ENCODE assay signal across 19 cellular contexts in the genomic region with DNA sequence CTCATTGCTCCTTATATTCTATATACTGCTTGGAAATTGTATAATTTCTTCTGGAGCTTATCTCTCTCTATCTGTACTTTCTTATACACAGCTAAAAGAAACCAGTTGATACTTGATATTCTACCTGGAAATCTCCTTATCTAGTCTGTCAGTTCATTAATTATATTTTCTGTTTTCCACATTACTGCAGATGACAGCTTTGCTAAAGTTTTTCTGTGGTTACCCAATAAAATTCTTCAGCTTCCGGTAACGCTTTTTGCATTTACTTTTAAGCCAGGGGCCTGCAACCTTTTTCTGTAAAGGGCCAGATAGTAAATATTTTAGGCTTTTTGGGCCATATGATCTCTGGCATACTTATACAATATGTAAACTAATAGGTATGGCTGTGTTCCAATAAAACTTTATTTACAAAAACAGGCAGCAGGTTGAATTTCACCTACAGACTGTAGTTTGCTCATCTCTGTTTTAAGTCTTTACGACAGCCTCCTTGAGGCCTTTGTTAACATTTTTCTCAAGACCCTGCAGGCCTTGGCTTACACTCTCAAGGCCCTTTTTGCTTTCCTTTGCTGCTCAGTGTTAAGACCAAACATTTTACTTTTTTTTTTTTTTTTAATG. TPM values are rescaled to one million over a fixed set of nuclear protein-coding genes. Genes with fewer than 3 reads are reported as not detected.
DNase-seq lines count a peak whose midpoint lies in the region; ATAC-seq and TF ChIP-seq lines count a peak whose summit lies in the region.
"Had no signal": no experiment of that assay in that cellular context is flagged by ENCODE, and none has a peak within 500 bp of the region (broad histone marks: within the 10 kb centered on the region; RNA-seq: fewer than 3 reads in every experiment).

No MANE protein-coding gene starts in this region.

- H3K4me3 Mint-ChIP-seq in mesothelial cell of epicardium, result no peak overlapping the region
- H3K4me3 Mint-ChIP-seq: CD4-positive, CD25-positive, alpha-beta regulatory T cell had no signal

- CTCF ChIA-PET in HEK293T (lab: Yijun Ruan, JAX), result interaction anchor here (0.7 kb wide), 1 partner anchor 112 kb away, joined by 3 read pairs; no protein-coding TSS in a partner anchor

- POLR2A ChIA-PET in HEK293T (lab: Yijun Ruan, JAX), result interaction anchor here (0.5 to 2.0 kb wide), 3 partner anchors 11 to 94 kb away, joined by 3 to 12 read pairs (median 3); partner anchors contain the start of gene SPATS2

- H3K4me1 Mint-ChIP-seq in mesothelial cell of epicardium, result peaks cover 43% of the 10 kb centered on the region

- H3K27me3 Mint-ChIP-seq in mesothelial cell of epicardium (ENCODE audit: low read depth), result no peaks in the 10 kb centered on the region
- H3K27me3 Mint-ChIP-seq: CD4-positive, CD25-positive, alpha-beta regulatory T cell had no signal

- DNase-seq in HEK293T (ENCODE audit: extremely low spot score), result no peak
- peak; percentile 25 to 28 for DNase-seq in Kasumi-1 (lab: John Stamatoyannopoulos, UW)
- no peak for DNase-seq in mesothelial cell of epicardium (ENCODE audit: low spot score in 2 of 2, unreplicated experiment in 2 of 2)
- DNase-seq in NCI-H2196 (lab: John Stamatoyannopoulos, UW; ENCODE audit: unreplicated experiment), result no peak
- DNase-seq in activated CD4-positive, alpha-beta T cell treated with anti-CD3 and anti-CD28 coated beads for 4 hours, result no peak
- DNase-seq in C1 segment of cervical spinal cord (lab: John Stamatoyannopoulos, UW), result no peak
- DNase-seq: Caco-2; CD4-positive, CD25-positive, alpha-beta regulatory T cell; DMS153; NCI-H187 treated with DMSO at 0.1 percent for 48 hours; NCI-H510A; Right ventricle myocardium superior; SK-N-SH; T-helper 1 cell had no signal

- ATAC-seq in GM21619 (IDR thresholded peaks at IDR 0.05; ENCODE audit: unreplicated experiment), result no peak
- ATAC-seq: Panc1 had no signal

- peak overlapping the region; percentile 12; the same call in 1 of the 2 replicates for H3K27ac ChIP-seq in VCaP
- H3K27ac ChIP-seq: GM23248, KMS-11 had no signal

- peak overlapping the region; percentile 50 for H3K27ac Mint-ChIP-seq in mesothelial cell of epicardium
- H3K27ac Mint-ChIP-seq: CD4-positive, CD25-positive, alpha-beta regulatory T cell had no signal

- peaks cover 4% of the 10 kb centered on the region for H3K36me3 Mint-ChIP-seq in mesothelial cell of epicardium

- H3K9me3 Mint-ChIP-seq in mesothelial cell of epicardium, result peaks cover 3% of the 10 kb centered on the region
- H3K9me3 Mint-ChIP-seq: CD4-positive, CD25-positive, alpha-beta regulatory T cell had no signal

- TF ChIP-seq CTCF in VCaP (conservative IDR thresholded peaks at IDR 0.05), result no peak
- no peak for TF ChIP-seq CTCF in mesothelial cell of epicardium (IDR thresholded peaks at IDR 0.05; ENCODE audit: unreplicated experiment)

TF ChIP-seq in HEK293T, 16 proteins besides CTCF, POLR2A, EP300 and RAD21:
- peak; percentile 77 for TF ChIP-seq ZNF384 (IDR thresholded peaks at IDR 0.05)
- TF ChIP-seq ARNT (IDR thresholded peaks at IDR 0.05), result no peak
- TF ChIP-seq ELF4 (IDR thresholded peaks at IDR 0.05), result no peak

RNA-seq across cellular contexts. Expression of gene SPATS2, which starts 48.3 kb away (rescaled TPM):
- 68.3 to 71.2 TPM (median 69.0 TPM) in 3 replicates for total RNA-seq in mesothelial cell of epicardium

Comparison
In these comparisons a context has a peak if more than half of its experiments do, and no peak if none do; other contexts are left out.
1. DNase-seq: peak in Kasumi-1 (2 of 2); none in HEK293T (single experiment), mesothelial cell of epicardium (0 of 2), NCI-H2196 (single experiment), activated CD4-positive, alpha-beta T cell treated with anti-CD3 and anti-CD28 coated beads for 4 hours (0 of 2) and C1 segment of cervical spinal cord (0 of 14).